In the genomic region with DNA sequence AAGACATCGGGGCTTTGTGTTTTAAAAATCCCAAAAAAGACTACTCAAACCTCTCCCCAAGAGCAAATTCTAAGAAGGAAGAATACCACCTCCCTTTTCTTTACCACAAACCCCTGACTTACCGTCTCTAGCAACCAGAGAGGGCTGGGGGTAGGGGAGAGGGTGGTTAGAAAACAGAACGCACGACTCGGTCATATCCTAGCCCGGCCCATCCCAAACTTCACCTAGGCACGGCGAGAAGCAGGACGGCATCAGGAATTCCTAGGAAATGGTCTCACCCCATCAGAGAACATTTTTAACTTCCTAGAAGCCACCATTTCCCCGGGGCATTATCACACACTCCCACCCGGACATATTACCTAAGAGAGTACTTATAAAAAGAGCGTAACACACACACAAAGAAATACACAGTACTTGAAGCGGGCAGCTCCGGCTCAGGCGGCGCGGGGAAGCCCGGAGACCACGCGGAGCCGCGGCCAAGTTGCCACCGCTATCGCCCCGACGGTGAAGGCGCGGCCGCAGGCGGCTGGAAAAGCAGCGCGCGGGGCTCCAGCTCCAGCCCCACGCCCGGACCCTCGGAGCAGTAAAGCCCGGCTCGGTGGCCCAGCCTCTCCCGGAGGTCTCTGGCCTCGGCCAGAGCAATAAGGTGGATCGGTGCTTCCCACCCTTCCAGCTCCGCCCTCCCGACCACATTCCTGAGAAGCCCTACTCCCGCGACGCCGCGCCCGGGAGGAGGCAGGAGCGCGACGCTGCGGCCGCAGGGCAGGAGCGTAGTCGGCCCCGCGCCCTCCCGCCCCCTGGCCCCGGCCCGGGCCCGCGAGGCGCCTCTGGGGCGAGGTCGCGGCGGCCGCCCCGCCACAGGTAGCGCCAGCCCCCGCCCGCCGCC, we compare ENCODE assay signal across 8 cellular contexts. TPM values are rescaled to one million over a fixed set of nuclear protein-coding genes. Genes with fewer than 3 reads are reported as not detected.
DNase-seq lines count a peak whose midpoint lies in the region; ATAC-seq, FAIRE-seq and TF ChIP-seq lines count a peak whose summit lies in the region.

No MANE protein-coding gene starts in this region.

- WGBS in pancreas, 2 donors: 0 to 1% methylated on average over 54 to 74 of the region's 74 CpGs

- H3K9ac ChIP-seq in OCI-LY3 (ENCODE audit: low read length): peak overlapping the region; percentile 90

- H2AFZ ChIP-seq in OCI-LY3 (ENCODE audit: low read depth, low read length): peak overlapping the region; percentile 41; the same call in 1 of the 2 replicates

- H3K4me2 ChIP-seq in OCI-LY3 (ENCODE audit: low read length): peak overlapping the region; percentile 98

- H3K36me3 ChIP-seq in OCI-LY3 (replicated peaks; ENCODE audit: low read depth, low read length) (no peaks in the 10 kb centered on the region), pancreas (no peaks in the 10 kb centered on the region)

- FAIRE-seq in frontal cortex (lab: Jason Lieb, UNC) (no peak), pancreas (lab: Jason Lieb, UNC) (no peak)

- ATAC-seq in GM18861 (IDR thresholded peaks at IDR 0.05; ENCODE audit: unreplicated experiment) (peak; percentile 21), HG03045 (IDR thresholded peaks at IDR 0.05; ENCODE audit: unreplicated experiment) (peak; percentile 51), pancreas (peak; percentile 79 to 85 (median 83))

- H3K27ac ChIP-seq in OCI-LY3 (ENCODE audit: low read length) (peak overlapping the region; percentile 22; the same call in 1 of the 2 replicates), pancreas (peak overlapping the region; percentile 66 to 84 (median 82))

- peak overlapping the region; percentile 99 for H3K4me3 ChIP-seq in OCI-LY3 (ENCODE audit: low read length)
- peak overlapping the region; percentile 78 to 85 (median 80) for H3K4me3 ChIP-seq in pancreas

- DNase-seq in AG08396 (ENCODE audit: low spot score) (peak; percentile 84), frontal cortex (ENCODE audit: low spot score in 2 of 2) (peak; percentile 34 to 41), pancreas (peak; percentile 52 to 87 (median 68)), DMS153 (lab: John Stamatoyannopoulos, UW) (no peak)
- peak; percentile 10 for DNase-seq in activated effector memory CD4-positive, alpha-beta T cell treated with Interleukin-2 at 50 U/mL for 16 hours

- intact Hi-C loops in pancreas (cut with DNase I): no loop called here

- peaks cover 17% of the 10 kb centered on the region for H4K20me1 ChIP-seq in OCI-LY3 (ENCODE audit: insufficient read depth, low read length)

- H3K79me2 ChIP-seq in OCI-LY3 (ENCODE audit: low read length): peaks cover 58% of the 10 kb centered on the region

- H3K4me1 ChIP-seq in OCI-LY3 (ENCODE audit: low read length): peaks cover 20% of the 10 kb centered on the region
- H3K4me1 ChIP-seq in pancreas: peaks cover 0 to 5% (median 5%) of the 10 kb centered on the region in 3 donors

- TF ChIP-seq CTCF in OCI-LY3 (IDR thresholded peaks at IDR 0.05; ENCODE audit: low read depth, low read length) (no peak), pancreas (IDR thresholded peaks at IDR 0.05) (no peak)

- peaks cover 16% of the 10 kb centered on the region; the same call in 1 of the 2 replicates for H3K27me3 ChIP-seq in OCI-LY3 (ENCODE audit: low read depth, low read length)
- no peaks in the 10 kb centered on the region for H3K27me3 ChIP-seq in pancreas

- H3K9me3 ChIP-seq in OCI-LY3 (ENCODE audit: insufficient read depth, low read length) (no peaks in the 10 kb centered on the region), pancreas (no peaks in the 10 kb centered on the region)

RNA-seq across cellular contexts. Expression of gene RRAS2, which starts 0.9 kb away (rescaled TPM):
- total RNA-seq in frontal cortex (58.3 TPM), pancreas (10 to 100 TPM; 14.0 to 21.8 (median 15.6) TPM)
- 10 to 100 TPM in 1 of 2 donors, 1 to 10 TPM in 1; 9.0 to 10.2 TPM for polyA plus RNA-seq in pancreas

Comparison
In these comparisons a context has a peak if more than half of its experiments do, and no peak if none do; other contexts are left out.
1. ATAC-seq: peak in every context shown above with its lines; median percentile 83 in pancreas; 51 in HG03045; 21 in GM18861.